9 cellular contexts compared by ENCODE assay signal in genomic region chr9:127345566-127345965, GRCh38.
"Had no signal": no experiment of that assay in that cellular context is flagged by ENCODE, and none has a peak within 500 bp of the region (broad histone marks: within the 10 kb centered on the region; RNA-seq: fewer than 3 reads in every experiment).

No MANE protein-coding gene starts in this region.

- H3K4me1 ChIP-seq: HAP-1 had no signal

- H3K27ac ChIP-seq: GM23248, HL-60 had no signal

- H3K27ac Mint-ChIP-seq: HFFc6 had no signal

- H3K36me3 Mint-ChIP-seq: IgD-negative memory B cell had no signal

- H3K4me3 Mint-ChIP-seq: HFFc6, IgD-negative memory B cell had no signal

- ATAC-seq: HCT116, HepG2 had no signal

- H3K9me3 Mint-ChIP-seq: HFFc6, IgD-negative memory B cell had no signal

- H3K4me1 Mint-ChIP-seq: IgD-negative memory B cell had no signal

- DNase-seq: GM23248, GOT3, H7, HFFc6 had no signal

- H3K9me3 ChIP-seq: HAP-1 had no signal

- H3K27me3 Mint-ChIP-seq: IgD-negative memory B cell had no signal

- H3K4me3 ChIP-seq: GM23248, HAP-1 had no signal
